ENCODE assay signal across 26 cellular contexts in genomic region chr18:36665952-36666351, GRCh38.
"Had no signal": no experiment of that assay in that cellular context is flagged by ENCODE, and none has a peak within 500 bp of the region (broad histone marks: within the 10 kb centered on the region; RNA-seq: fewer than 3 reads in every experiment).

No MANE protein-coding gene starts in this region.

- H3K4me1 ChIP-seq: colonic mucosa, neural progenitor cell, vagina had no signal

- H3K4me3 ChIP-seq: colonic mucosa, dorsolateral prefrontal cortex, hepatocyte, neural progenitor cell, suprapubic skin, transverse colon, vagina had no signal

- H3K27ac ChIP-seq: brain microvascular endothelial cell, colonic mucosa, dorsolateral prefrontal cortex, hepatocyte, neural progenitor cell, suprapubic skin, transverse colon, vagina, VCaP had no signal

- H3K79me2 ChIP-seq: hepatocyte had no signal

- H3K4me2 ChIP-seq: hepatocyte, neural progenitor cell had no signal

- DNase-seq: activated CD4-positive, alpha-beta T cell treated with anti-CD3 and anti-CD28 coated beads, Interleukin-2, amount 10 ng/mL, durations not matched to agents 24 days and 14 days; activated CD8-positive, alpha-beta memory T cell treated with anti-CD3 and anti-CD28 coated beads, Interleukin-2, amount 10 ng/mL, durations not matched to agents 7 days and 5 days; activated CD8-positive, alpha-beta T cell treated with anti-CD3 and anti-CD28 coated beads for 36 hours; activated gamma-delta T cell; activated naive CD4-positive, alpha-beta T cell treated with anti-CD3 and anti-CD28 coated beads, Interleukin-2, amount 50 U/mL, for 16 hours; activated naive CD8-positive, alpha-beta T cell treated with anti-CD3 and anti-CD28 coated beads, Interleukin-2, amount 50 U/mL, for 24 hours; anterior cingulate cortex; brain microvascular endothelial cell; colonic mucosa; dorsolateral prefrontal cortex; immature natural killer cell; mammary epithelial cell; naive thymus-derived CD8-positive, alpha-beta T cell; retina; stimulated activated CD4-positive, alpha-beta T cell treated with anti-CD3 and anti-CD28 coated beads, Interleukin-12 subunit alpha, Interleukin-12 subunit beta, amount 100 ng/mL, for 4 hours; stimulated activated CD4-positive, alpha-beta T cell treated with anti-CD3 and anti-CD28 coated beads, Interleukin-4, amount 100 ng/mL, for 4 hours; stimulated activated naive CD8-positive, alpha-beta T cell treated with anti-CD3 and anti-CD28 coated beads, Interleukin-15, amount 100 ng/mL, for 72 hours; T-cell; transverse colon had no signal

- H3K9me3 ChIP-seq: colonic mucosa, suprapubic skin, transverse colon, vagina had no signal

- H2AFZ ChIP-seq: hepatocyte, neural progenitor cell had no signal

- H3K27me3 ChIP-seq: brain microvascular endothelial cell, colonic mucosa, dorsolateral prefrontal cortex, hepatocyte, neural progenitor cell, suprapubic skin, transverse colon, vagina had no signal

- H3K36me3 ChIP-seq: brain microvascular endothelial cell, colonic mucosa, suprapubic skin, transverse colon, vagina had no signal

- H3K9ac ChIP-seq: neural progenitor cell had no signal

- ATAC-seq: activated CD4-positive, CD25-positive, alpha-beta regulatory T cell treated with anti-CD3 and anti-CD28 coated beads, Interleukin-2, amount 50 U/mL, for 24 hours; activated CD8-positive, alpha-beta memory T cell treated with anti-CD3 and anti-CD28 coated beads, Interleukin-2, amount 10 ng/mL, durations not matched to agents 7 days and 5 days; activated CD8-positive, alpha-beta T cell treated with anti-CD3 and anti-CD28 coated beads for 36 hours; activated naive CD8-positive, alpha-beta T cell treated with anti-CD3 and anti-CD28 coated beads, Interleukin-2, amount 50 U/mL, for 24 hours; left lobe of liver; naive thymus-derived CD8-positive, alpha-beta T cell; stimulated activated naive CD8-positive, alpha-beta T cell treated with anti-CD3 and anti-CD28 coated beads, Interleukin-15, amount 100 ng/mL, for 72 hours; T-cell had no signal
